Comparison of ENCODE assay signal across 9 cellular contexts in the genomic region with DNA sequence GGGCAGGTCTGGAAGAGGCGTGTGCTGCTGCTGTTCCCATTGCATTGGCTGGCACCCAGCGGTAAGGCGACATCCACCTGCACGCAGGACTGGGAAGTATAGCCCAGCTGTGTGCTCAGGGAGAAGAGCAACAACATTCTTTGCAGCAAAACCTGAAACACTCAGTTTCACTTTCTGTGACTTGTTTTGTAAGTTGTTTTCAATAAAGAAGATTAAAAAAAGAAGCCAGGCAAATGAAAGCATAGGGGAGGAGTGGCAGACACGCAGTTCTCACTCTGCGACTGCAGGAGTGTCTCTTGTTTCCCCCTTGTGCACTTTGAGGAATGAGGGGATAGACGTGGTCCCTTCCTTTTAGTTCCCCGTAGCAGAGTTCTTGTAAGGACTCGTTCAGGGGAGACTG. TPM values are rescaled to one million over a fixed set of nuclear protein-coding genes. Genes with fewer than 3 reads are reported as not detected.
A peak's percentile ranks its signal among the peaks of the same experiment; 100 is the strongest.
DNase-seq lines count a peak whose midpoint lies in the region; ATAC-seq and TF ChIP-seq lines count a peak whose summit lies in the region.
"Had no signal": no experiment of that assay in that cellular context is flagged by ENCODE, and none has a peak within 500 bp of the region (broad histone marks: within the 10 kb centered on the region; RNA-seq: fewer than 3 reads in every experiment).

No MANE protein-coding gene starts in this region.

- peak overlapping the region; percentile 97 for H3K27ac Mint-ChIP-seq in activated naive CD4-positive, alpha-beta T cell treated with anti-CD3 and anti-CD28 coated beads, Interleukin-2, amount 10 ng/mL, durations not matched to agents 7 days and 5 days
- no peak overlapping the region for H3K27ac Mint-ChIP-seq in Calu3 (ENCODE audit: unreplicated experiment)
- H3K27ac Mint-ChIP-seq: dendritic cell treated with granulocyte-macrophage colony-stimulating factor and Interleukin-4, amounts not matched to agents 40 ng/mL and 50 ng/mL, for 4 days had no signal

- no peaks in the 10 kb centered on the region for H3K9me3 ChIP-seq in MM.1S (replicated peaks; ENCODE audit: insufficient read depth, low read length)
- peaks cover 0 to 11% (median 8%) of the 10 kb centered on the region in 8 donors for H3K9me3 ChIP-seq in spleen

- no peaks in the 10 kb centered on the region for H3K27me3 Mint-ChIP-seq in activated naive CD4-positive, alpha-beta T cell treated with anti-CD3 and anti-CD28 coated beads, Interleukin-2, amount 10 ng/mL, durations not matched to agents 7 days and 5 days
- no peaks in the 10 kb centered on the region for H3K27me3 Mint-ChIP-seq in Calu3 (ENCODE audit: unreplicated experiment)
- H3K27me3 Mint-ChIP-seq: dendritic cell treated with granulocyte-macrophage colony-stimulating factor and Interleukin-4, amounts not matched to agents 40 ng/mL and 50 ng/mL, for 4 days had no signal

- H3F3A ChIP-seq in MM.1S (ENCODE audit: insufficient read depth, low read length), result peaks cover 53% of the 10 kb centered on the region

- H3K4me1 Mint-ChIP-seq in activated naive CD4-positive, alpha-beta T cell treated with anti-CD3 and anti-CD28 coated beads, Interleukin-2, amount 10 ng/mL, durations not matched to agents 7 days and 5 days, result peaks cover 62% of the 10 kb centered on the region
- peaks cover 28% of the 10 kb centered on the region for H3K4me1 Mint-ChIP-seq in Calu3 (ENCODE audit: low read depth, unreplicated experiment)

- CTCF ChIA-PET in activated naive CD4-positive, alpha-beta T cell treated with anti-CD3 and anti-CD28 coated beads, Interleukin-2, amount 10 ng/mL, durations not matched to agents 7 days and 5 days (lab: Charles Lee), result no interaction called here
- CTCF ChIA-PET in Calu3 (lab: Charles Lee), result no interaction called here

- WGBS in spleen, 5 donors, result 46 to 81% (median 68%) methylated on average over 9 of the region's 9 CpGs

- peaks cover 90% of the 10 kb centered on the region for H3K79me2 ChIP-seq in MM.1S (ENCODE audit: low read length)

- H4K20me1 ChIP-seq in MM.1S (ENCODE audit: insufficient read depth, low read length), result no peaks in the 10 kb centered on the region

- peaks cover 65% of the 10 kb centered on the region for H3K36me3 Mint-ChIP-seq in activated naive CD4-positive, alpha-beta T cell treated with anti-CD3 and anti-CD28 coated beads, Interleukin-2, amount 10 ng/mL, durations not matched to agents 7 days and 5 days
- H3K36me3 Mint-ChIP-seq in Calu3 (ENCODE audit: insufficient read depth, unreplicated experiment), result peaks cover 32% of the 10 kb centered on the region

- H3K4me1 ChIP-seq in MM.1S (ENCODE audit: low read length), result peaks cover 82% of the 10 kb centered on the region
- peaks cover 17 to 78% (median 47%) of the 10 kb centered on the region in 6 donors for H3K4me1 ChIP-seq in spleen

- peak overlapping the region; percentile 92 for H3K4me2 ChIP-seq in MM.1S (ENCODE audit: low read depth, low read length)

- intact Hi-C loops in spleen (cut with DNase I; ENCODE audit: low total_unique reads), result loop anchor here (10.0 kb wide), 1 partner anchor 79 kb away; the partner anchor contains the start of gene IL15RA
- intact Hi-C loops in Calu3 (cut with micrococcal nuclease; ENCODE audit: unreplicated experiment), result no loop called here

- H3K27me3 ChIP-seq in MM.1S (replicated peaks; ENCODE audit: insufficient read depth, low read length) (no peaks in the 10 kb centered on the region), spleen (replicated peaks in 1 of 7) (no peaks in the 10 kb centered on the region)

- H3K9me2 ChIP-seq in MM.1S (replicated peaks; ENCODE audit: insufficient read depth, low read length), result no peaks in the 10 kb centered on the region

- no peaks in the 10 kb centered on the region; the same call in 1 of the 2 replicates for H3K36me3 ChIP-seq in MM.1S (replicated peaks; ENCODE audit: insufficient read depth, low read length)
- peaks cover 0 to 59% (median 14%) of the 10 kb centered on the region in 6 donors for H3K36me3 ChIP-seq in spleen

- peak; percentile 52 for ATAC-seq in GM21737 (IDR thresholded peaks at IDR 0.05; ENCODE audit: unreplicated experiment)

- peak; percentile 50 for DNase-seq in activated naive CD4-positive, alpha-beta T cell treated with anti-CD3 and anti-CD28 coated beads, Interleukin-2, amount 10 ng/mL, durations not matched to agents 7 days and 5 days
- no peak for DNase-seq in activated naive CD4-positive, alpha-beta T cell treated with anti-CD3 and anti-CD28 coated beads, Interleukin-2, amount 50 U/mL, for 16 hours
- DNase-seq in MM.1S, result peak; percentile 90
- no peak for DNase-seq in spleen
- no peak for DNase-seq in Calu3
- no peak for DNase-seq in activated gamma-delta T cell (lab: John Stamatoyannopoulos, UW)
- no peak for DNase-seq in NCI-H748 (lab: John Stamatoyannopoulos, UW; ENCODE audit: unreplicated experiment)

- peak overlapping the region; percentile 76 for H3K9ac ChIP-seq in MM.1S (ENCODE audit: low read length)

- no peak overlapping the region for H2AFZ ChIP-seq in MM.1S (ENCODE audit: low read length)

- peak overlapping the region; percentile 48 for H3K4me3 Mint-ChIP-seq in activated naive CD4-positive, alpha-beta T cell treated with anti-CD3 and anti-CD28 coated beads, Interleukin-2, amount 10 ng/mL, durations not matched to agents 7 days and 5 days
- H3K4me3 Mint-ChIP-seq in Calu3 (ENCODE audit: low read depth, unreplicated experiment), result no peak overlapping the region
- H3K4me3 Mint-ChIP-seq: dendritic cell treated with granulocyte-macrophage colony-stimulating factor and Interleukin-4, amounts not matched to agents 40 ng/mL and 50 ng/mL, for 4 days had no signal

- TF ChIP-seq POLR2A in spleen (IDR thresholded peaks at IDR 0.05), result no peak

- no peak for TF ChIP-seq CTCF in MM.1S (IDR thresholded peaks at IDR 0.05; ENCODE audit: low read length)
- TF ChIP-seq CTCF in spleen (IDR thresholded peaks at IDR 0.05 in 8 of 11, conservative IDR thresholded peaks at IDR 0.05 in 3 of 11), result no peak
- no peak for TF ChIP-seq CTCF in Calu3 (IDR thresholded peaks at IDR 0.05; ENCODE audit: unreplicated experiment)

- H3K9me3 Mint-ChIP-seq in activated naive CD4-positive, alpha-beta T cell treated with anti-CD3 and anti-CD28 coated beads, Interleukin-2, amount 10 ng/mL, durations not matched to agents 7 days and 5 days, result peaks cover 5% of the 10 kb centered on the region
- H3K9me3 Mint-ChIP-seq in Calu3 (ENCODE audit: low read depth, unreplicated experiment), result peaks cover 13% of the 10 kb centered on the region

- H3K4me3 ChIP-seq in MM.1S (ENCODE audit: low read length), result peak overlapping the region; percentile 50
- H3K4me3 ChIP-seq in spleen, result no peak overlapping the region

- H3K27ac ChIP-seq in MM.1S (ENCODE audit: low read length) (peak overlapping the region; percentile 97), spleen (peak overlapping the region; percentile 6 to 92 (median 44))

- no TSS peak for BruUV-seq in Calu3 (replicated peaks; lab: Mats Ljungman, UMichigan)

RNA-seq across cellular contexts. Expression of gene FBH1, which starts 5.8 kb away (rescaled TPM):
- total RNA-seq in spleen (100 to 1,000 TPM; 101 to 118 (median 111) TPM), Calu3 (2022) (77.3 and 79.4 TPM in 2 replicates)
- polyA plus RNA-seq in spleen, result 10 to 100 TPM; 33.4 to 47.8 (median 40.9) TPM

RNA-seq across cellular contexts. Expression of gene ANKRD16, which starts 6.1 kb away (rescaled TPM):
- total RNA-seq in spleen, result 10 to 100 TPM in 1 of 7 donors, 1 to 10 TPM in 6; 5.8 to 10.5 (median 6.8) TPM
- 1 to 10 TPM; 2.7 to 5.1 (median 4.3) TPM for polyA plus RNA-seq in spleen
- 7.7 and 8.7 TPM in 2 replicates for total RNA-seq in Calu3 (2022)

Comparison
In these comparisons a context has a peak if more than half of its experiments do, and no peak if none do; other contexts are left out.
1. DNase-seq: peak in activated naive CD4-positive, alpha-beta T cell treated with anti-CD3 and anti-CD28 coated beads, Interleukin-2, amount 10 ng/mL, durations not matched to agents 7 days and 5 days (single experiment) and MM.1S (single experiment); none in activated naive CD4-positive, alpha-beta T cell treated with anti-CD3 and anti-CD28 coated beads, Interleukin-2, amount 50 U/mL, for 16 hours (single experiment), spleen (single experiment), Calu3 (single experiment), activated gamma-delta T cell (single experiment) and NCI-H748 (single experiment).